Comparison of ENCODE assay signal across 22 cellular contexts in the genomic region with DNA sequence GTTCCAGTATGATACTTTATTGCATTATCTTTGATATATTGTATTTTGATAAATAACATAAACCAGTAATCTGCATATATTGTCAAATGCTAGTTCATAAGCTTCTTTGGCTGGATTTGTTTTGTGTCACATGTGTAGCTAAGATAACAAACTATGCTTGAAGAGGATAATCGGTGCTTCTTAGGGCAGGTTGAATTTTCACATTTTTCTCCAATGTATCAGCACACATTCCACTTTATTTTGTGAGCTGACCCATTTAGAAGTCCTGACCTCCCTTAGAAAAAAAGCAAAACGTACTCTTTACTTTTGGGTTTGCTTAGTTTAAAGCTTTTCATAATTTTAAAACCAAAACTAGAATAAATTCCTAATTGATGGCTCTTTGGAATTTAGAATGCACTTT.
"Had no signal": no experiment of that assay in that cellular context is flagged by ENCODE, and none has a peak within 500 bp of the region (broad histone marks: within the 10 kb centered on the region; RNA-seq: fewer than 3 reads in every experiment).

No MANE protein-coding gene starts in this region.

- DNase-seq: activated CD4-positive, alpha-beta memory T cell treated with anti-CD3 and anti-CD28 coated beads for 36 hours; activated CD4-positive, alpha-beta T cell treated with anti-CD3 and anti-CD28 coated beads for 4 hours; activated CD4-positive, CD25-positive, alpha-beta regulatory T cell; activated effector memory CD4-positive, alpha-beta T cell treated with Interleukin-2 at 50 U/mL for 16 hours; activated naive CD4-positive, alpha-beta T cell treated with anti-CD3 and anti-CD28 coated beads for 36 hours; activated T-cell treated with anti-CD3 and anti-CD28 coated beads, Interleukin-2, amount 50 U/mL, for 72 hours; anterior cingulate cortex; central memory CD4-positive, alpha-beta T cell; colonic mucosa; dorsolateral prefrontal cortex; effector memory CD8-positive, alpha-beta T cell; esophagus squamous epithelium; heart left ventricle; islet precursor cell; lower lobe of right lung; naive thymus-derived CD4-positive, alpha-beta T cell; posterior cingulate gyrus; spleen; stimulated activated CD4-positive, alpha-beta T cell treated with anti-CD3 and anti-CD28 coated beads, Interleukin-4, amount 100 ng/mL, for 1 hour; stimulated activated naive CD4-positive, alpha-beta T cell; testis had no signal

- H3K9me3 ChIP-seq: colonic mucosa, esophagus squamous epithelium, lower lobe of right lung, testis had no signal

- ATAC-seq: activated T-cell treated with anti-CD3 and anti-CD28 coated beads, Interleukin-2, amount 50 U/mL, for 72 hours; effector memory CD8-positive, alpha-beta T cell; heart left ventricle; left lobe of liver; lower lobe of right lung; naive thymus-derived CD4-positive, alpha-beta T cell had no signal

- H3K27ac ChIP-seq: colonic mucosa, dorsolateral prefrontal cortex, esophagus squamous epithelium, heart left ventricle, lower lobe of right lung, spleen, testis had no signal

- H3K27me3 ChIP-seq: colonic mucosa, dorsolateral prefrontal cortex, heart left ventricle, spleen, testis had no signal

- H3K4me1 ChIP-seq: colonic mucosa, esophagus squamous epithelium, heart left ventricle, lower lobe of right lung, spleen, testis had no signal

- H3K4me3 ChIP-seq: colonic mucosa, dorsolateral prefrontal cortex, esophagus squamous epithelium, heart left ventricle, lower lobe of right lung, spleen, testis had no signal

- H3K36me3 ChIP-seq: colonic mucosa, esophagus squamous epithelium, heart left ventricle, lower lobe of right lung, spleen had no signal
